Comparison of ENCODE assay signal across 8 cellular contexts in the genomic region with DNA sequence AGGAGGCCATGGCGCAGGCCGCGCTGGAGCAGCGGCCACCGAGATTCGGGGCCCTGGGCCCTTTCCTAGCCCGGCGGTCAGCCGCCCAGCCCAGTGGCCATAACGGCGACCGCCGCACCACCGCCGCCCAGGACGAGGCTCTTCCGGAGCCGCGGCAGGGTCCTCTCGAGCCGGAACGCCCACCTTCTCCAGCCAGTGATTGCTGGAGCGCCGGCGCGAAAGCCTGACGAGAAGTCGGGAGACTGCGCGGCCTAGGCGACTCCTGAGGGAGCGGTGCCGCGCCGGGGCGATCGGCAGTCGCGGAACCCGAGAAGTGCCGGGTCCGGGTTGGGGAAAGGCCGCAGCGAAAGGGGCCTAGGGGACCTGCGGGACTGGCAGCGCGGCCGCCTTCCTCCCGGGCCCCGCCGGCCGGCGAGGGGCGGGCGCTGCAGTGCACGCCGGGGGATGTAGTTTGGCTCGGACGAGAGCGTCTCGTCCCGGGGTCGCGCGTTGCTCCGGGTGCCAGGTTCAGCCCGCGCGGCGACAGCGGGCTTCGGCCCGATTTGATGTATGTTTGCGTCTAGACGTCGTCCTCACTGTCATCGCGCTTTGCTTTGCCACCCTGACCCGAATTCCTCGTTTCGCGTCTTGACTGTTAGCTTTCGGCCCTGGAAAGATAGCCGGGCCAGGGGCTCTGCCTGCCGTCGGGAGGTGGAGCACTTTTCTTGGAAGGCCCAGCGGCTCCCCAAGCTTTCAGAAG. TPM values are rescaled to one million over a fixed set of nuclear protein-coding genes. Genes with fewer than 3 reads are reported as not detected.
DNase-seq lines count a peak whose midpoint lies in the region; ATAC-seq and TF ChIP-seq lines count a peak whose summit lies in the region.

A gene with protein sequence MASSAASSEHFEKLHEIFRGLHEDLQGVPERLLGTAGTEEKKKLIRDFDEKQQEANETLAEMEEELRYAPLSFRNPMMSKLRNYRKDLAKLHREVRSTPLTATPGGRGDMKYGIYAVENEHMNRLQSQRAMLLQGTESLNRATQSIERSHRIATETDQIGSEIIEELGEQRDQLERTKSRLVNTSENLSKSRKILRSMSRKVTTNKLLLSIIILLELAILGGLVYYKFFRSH (minus strand): TSS at position 153 of the 739 bp plus-strand sequence. CDS start 143 bp downstream, at position 10.

- H3K27ac ChIP-seq in GM23248 (peak within 1 kb of the TSS; percentile 92), Karpas-422 (ENCODE audit: low read length) (peak within 1 kb of the TSS; percentile 55), fibroblast of lung (ENCODE audit: insufficient read depth, low read length) (peak within 1 kb of the TSS; percentile 98)

- no peaks in the 10 kb centered on the region for H3K27me3 Mint-ChIP-seq in naive thymus-derived CD8-positive, alpha-beta T cell

- H3K27me3 ChIP-seq in GM23248 (replicated peaks; ENCODE audit: insufficient read depth) (no peaks in the 10 kb centered on the region), Karpas-422 (ENCODE audit: low read length) (no peaks in the 10 kb centered on the region), fibroblast of lung (ENCODE audit: control insufficient read depth, insufficient read depth, low read length) (no peaks in the 10 kb centered on the region)

- no peaks in the 10 kb centered on the region for H3K9me3 Mint-ChIP-seq in naive thymus-derived CD8-positive, alpha-beta T cell

- H3K27ac Mint-ChIP-seq in naive thymus-derived CD8-positive, alpha-beta T cell: peak within 1 kb of the TSS; percentile 92 to 96 (median 93)

- DNase-seq in EH (ENCODE audit: low read depth): peak; percentile 82
- peak; percentile 91 for DNase-seq in GM23248
- peak; percentile 94 for DNase-seq in Karpas-422
- DNase-seq in RPMI7951 (ENCODE audit: low read depth): peak; percentile 72
- peak; percentile 54 to 64 for DNase-seq in activated T-helper 1 cell treated with anti-CD3 and anti-CD28 coated beads, Interleukin-2, amount 50 U/mL, for 16 hours (ENCODE audit: low read depth in 1 of 2, low spot score in 1 of 2)
- peak; percentile 72 to 74 for DNase-seq in fibroblast of lung (ENCODE audit: low read depth in 2 of 2)
- peak; percentile 69 to 92 (median 80) for DNase-seq in naive thymus-derived CD8-positive, alpha-beta T cell
- peak; percentile 68 for DNase-seq in stimulated activated naive CD4-positive, alpha-beta T cell treated with Interleukin-2 at 50 U/mL for 16 hours (lab: John Stamatoyannopoulos, UW)

- H3K9me2 ChIP-seq in GM23248 (ENCODE audit: insufficient read depth) (no peaks in the 10 kb centered on the region), Karpas-422 (replicated peaks; ENCODE audit: insufficient read depth, low read length) (no peaks in the 10 kb centered on the region)

- peaks cover 16 to 50% (median 41%) of the 10 kb centered on the region in 4 donors for H3K4me1 Mint-ChIP-seq in naive thymus-derived CD8-positive, alpha-beta T cell

- peak within 1 kb of the TSS; percentile 87 to 96 (median 91) for H3K4me3 Mint-ChIP-seq in naive thymus-derived CD8-positive, alpha-beta T cell

- H3K9ac ChIP-seq in GM23248 (peak within 1 kb of the TSS; percentile 97), Karpas-422 (ENCODE audit: low read length) (peak within 1 kb of the TSS; percentile 88), fibroblast of lung (ENCODE audit: insufficient read depth, low read length) (peak within 1 kb of the TSS; percentile 100)

- H3K4me3 ChIP-seq in GM23248 (peak within 1 kb of the TSS; percentile 92), Karpas-422 (ENCODE audit: low read length) (peak within 1 kb of the TSS; percentile 75), fibroblast of lung (replicated peaks in 1 of 4; ENCODE audit: control extremely low read depth in 1 of 4, insufficient read depth in 1 of 4, low read depth in 3 of 4, low read length in 4 of 4) (peak within 1 kb of the TSS; percentile 53 to 86 (median 80))

- H3K36me3 ChIP-seq in GM23248 (ENCODE audit: low read depth) (peaks cover 7% of the 10 kb centered on the region; the same call in 1 of the 2 replicates), Karpas-422 (ENCODE audit: insufficient read depth, low read length) (peaks cover 18% of the 10 kb centered on the region; the same call in 1 of the 2 replicates), fibroblast of lung (ENCODE audit: control insufficient read depth, insufficient read depth, low read length) (peaks cover 11% of the 10 kb centered on the region)

- H3K9me3 ChIP-seq in GM23248 (ENCODE audit: low read depth): no peaks in the 10 kb centered on the region
- H3K9me3 ChIP-seq in Karpas-422 (ENCODE audit: low read length): no peaks in the 10 kb centered on the region
- no peaks in the 10 kb centered on the region for H3K9me3 ChIP-seq in fibroblast of lung (ENCODE audit: control insufficient read depth, insufficient read depth, low read depth, low read length)

- H2AFZ ChIP-seq in GM23248: peak within 1 kb of the TSS; percentile 97
- peak within 1 kb of the TSS; percentile 80; the same call in 1 of the 2 replicates for H2AFZ ChIP-seq in Karpas-422 (ENCODE audit: low read length)
- peak within 1 kb of the TSS; percentile 99 for H2AFZ ChIP-seq in fibroblast of lung (ENCODE audit: low read length)

- H4K20me1 ChIP-seq in GM23248 (ENCODE audit: insufficient read depth): peaks cover 3% of the 10 kb centered on the region; the same call in 1 of the 2 replicates
- peaks cover 10% of the 10 kb centered on the region for H4K20me1 ChIP-seq in Karpas-422 (ENCODE audit: insufficient read depth, low read depth, low read length)
- H4K20me1 ChIP-seq in fibroblast of lung (ENCODE audit: control insufficient read depth, extremely low read depth, insufficient read depth, low read length): no peaks in the 10 kb centered on the region

- H3K4me2 ChIP-seq in GM23248 (ENCODE audit: unreplicated experiment) (peak within 1 kb of the TSS; percentile 99), Karpas-422 (ENCODE audit: low read depth, low read length, poor library complexity, severe bottlenecking) (peak within 1 kb of the TSS; percentile 93), fibroblast of lung (ENCODE audit: extremely low read depth, insufficient read depth, low read length) (peak within 1 kb of the TSS; percentile 97)

- peaks cover 0 to 18% (median 0%) of the 10 kb centered on the region in 3 donors for H3K36me3 Mint-ChIP-seq in naive thymus-derived CD8-positive, alpha-beta T cell

- POLR2A ChIA-PET in naive thymus-derived CD8-positive, alpha-beta T cell (lab: Charles Lee): interaction anchor here (1.0 to 4.0 kb wide), 8 partner anchors 19 to 80 kb away, joined by 3 to 15 read pairs (median 6); partner anchors contain the start of genes ARG2, PIGH and RDH11

- peaks cover 75% of the 10 kb centered on the region for H3K79me2 ChIP-seq in GM23248 (ENCODE audit: insufficient read depth)
- H3K79me2 ChIP-seq in Karpas-422 (ENCODE audit: low read length): peaks cover 56% of the 10 kb centered on the region
- H3K79me2 ChIP-seq in fibroblast of lung (ENCODE audit: control insufficient read depth, insufficient read depth, low read length): peaks cover 43% of the 10 kb centered on the region

- in situ Hi-C loops in GM23248 (cut with MboI): no loop called here

- H3K4me1 ChIP-seq in GM23248 (ENCODE audit: insufficient read depth): peaks cover 18% of the 10 kb centered on the region
- H3K4me1 ChIP-seq in Karpas-422 (ENCODE audit: low read length): peaks cover 50% of the 10 kb centered on the region
- H3K4me1 ChIP-seq in fibroblast of lung (ENCODE audit: control insufficient read depth, extremely low read depth, insufficient read depth, low read length): no peaks in the 10 kb centered on the region

- peak; percentile 91 to 92 for ATAC-seq in naive thymus-derived CD8-positive, alpha-beta T cell

- peak in 1 of 2 donors; percentile 41 for TF ChIP-seq CTCF in fibroblast of lung (conservative IDR thresholded peaks at IDR 0.05 in 1 of 2, IDR thresholded peaks at IDR 0.05 in 1 of 2; ENCODE audit: low read depth in 1 of 2, low read length in 2 of 2)

- 0 to 1% methylated on average over 75 to 87 of the region's 87 CpGs for WGBS in GM23248 (ENCODE audit: low coverage in 1 of 2, low lambda C conversion rate in 2 of 2, missing lambda C conversion rate in 2 of 2), 2 experiments

- peaks cover 16% of the 10 kb centered on the region for H3F3A ChIP-seq in GM23248 (ENCODE audit: insufficient read depth)

RNA-seq across cellular contexts. Expression of the gene that starts here (rescaled TPM):
- 61.5 and 64.2 TPM in 2 replicates for total RNA-seq in GM23248 (2014; rRNA removed; shearing (Covaris generic))
- polyA plus RNA-seq in GM23248 (2016; fragmentation: Nextera tagmentation; extraction: Ambion mirVana) (192 and 207 TPM in 2 replicates), fibroblast of lung (88.9 and 89.8 TPM in 2 replicates)
- total RNA-seq in Karpas-422 (2014; rRNA removed; shearing (Covaris generic); ENCODE audit: low replicate concordance): 105 and 106 TPM in 2 replicates
- total RNA-seq in RPMI7951 (2014; rRNA removed; shearing (Covaris generic)): 49.3 and 52.6 TPM in 2 replicates
- total RNA-seq in fibroblast of lung: 63.7 and 67.9 TPM in 2 replicates
- polyA plus RNA-seq in fibroblast of lung (2012): 144 and 146 TPM in 2 replicates
- polyA minus RNA-seq in fibroblast of lung (ENCODE audit: low replicate concordance): 38.3 and 104 TPM in 2 replicates
- 10 to 100 TPM; 70.6 to 74.2 TPM for total RNA-seq in naive thymus-derived CD8-positive, alpha-beta T cell
- 10 to 100 TPM; 64.4 to 87.9 (median 83.1) TPM for polyA plus RNA-seq in naive thymus-derived CD8-positive, alpha-beta T cell

Comparison
In these comparisons a context has a peak if more than half of its experiments do, and no peak if none do; other contexts are left out.
1. Peak in every context shown above with its lines: DNase-seq, ATAC-seq, H3K4me3 ChIP-seq and H3K27ac ChIP-seq.